1 cellular context compared by ENCODE assay signal in the genomic region with DNA sequence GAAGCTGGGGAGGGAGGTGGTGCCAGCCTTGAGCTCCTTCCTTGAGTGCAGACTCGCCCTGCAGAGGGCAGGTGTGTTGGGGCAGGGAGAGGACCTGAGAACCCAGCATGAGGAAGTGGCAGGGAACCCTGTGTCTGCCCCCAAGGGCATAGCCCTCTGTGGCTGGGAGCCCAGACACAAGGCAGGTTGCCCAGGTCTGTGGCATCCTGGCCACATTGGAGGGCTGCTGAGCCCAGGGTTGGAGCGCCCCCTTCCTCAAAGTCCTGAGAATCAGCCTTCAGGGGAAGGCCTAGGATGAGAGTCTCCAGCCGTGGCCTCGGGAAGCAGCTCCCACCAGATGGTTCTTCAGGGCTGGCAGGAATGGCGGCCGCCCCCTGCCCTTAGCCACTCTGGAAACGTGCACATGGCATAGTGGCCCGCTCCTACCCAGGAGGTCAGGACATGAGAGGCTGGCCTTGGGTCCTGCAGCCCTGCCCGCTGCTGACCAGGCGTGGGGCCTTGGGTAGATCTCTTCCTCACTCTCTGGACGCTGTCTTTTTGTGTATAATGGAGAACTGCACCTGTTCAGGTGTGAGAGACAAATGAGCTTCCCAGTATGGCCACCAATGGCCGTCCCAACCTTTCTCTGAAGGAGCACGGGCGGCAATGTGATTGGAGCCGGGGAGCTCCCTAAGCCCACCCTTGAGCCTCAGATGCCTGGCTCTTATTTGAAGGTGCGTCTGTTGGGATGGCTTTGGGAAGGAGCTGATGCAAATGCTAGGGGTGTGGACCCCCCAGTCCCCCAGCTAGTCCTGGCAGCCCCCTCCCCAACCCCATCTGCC.
A peak's percentile ranks its signal among the peaks of the same experiment; 100 is the strongest.
TF ChIP-seq lines count a peak whose summit lies in the region.

No MANE protein-coding gene starts in this region.

TF ChIP-seq in HepG2, 621 proteins besides CTCF, POLR2A, EP300 and RAD21 (continued from another document and continues in another):
- TF ChIP-seq, protein P1, sequence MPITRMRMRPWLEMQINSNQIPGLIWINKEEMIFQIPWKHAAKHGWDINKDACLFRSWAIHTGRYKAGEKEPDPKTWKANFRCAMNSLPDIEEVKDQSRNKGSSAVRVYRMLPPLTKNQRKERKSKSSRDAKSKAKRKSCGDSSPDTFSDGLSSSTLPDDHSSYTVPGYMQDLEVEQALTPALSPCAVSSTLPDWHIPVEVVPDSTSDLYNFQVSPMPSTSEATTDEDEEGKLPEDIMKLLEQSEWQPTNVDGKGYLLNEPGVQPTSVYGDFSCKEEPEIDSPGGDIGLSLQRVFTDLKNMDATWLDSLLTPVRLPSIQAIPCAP (CRISPR knock-in tag; IDR thresholded peaks at IDR 0.05; ENCODE audit: low read depth), result no peak
- TF ChIP-seq SSRP1 (CRISPR knock-in tag; IDR thresholded peaks at IDR 0.05), result no peak
- peak; percentile 12; the same call in 1 of the 2 replicates for TF ChIP-seq IRF2 (CRISPR knock-in tag; IDR thresholded peaks at IDR 0.05)
- no peak for TF ChIP-seq ZNF660 (CRISPR knock-in tag; IDR thresholded peaks at IDR 0.05; ENCODE audit: borderline replicate concordance, low read depth)
- TF ChIP-seq KLF13 (CRISPR knock-in tag; IDR thresholded peaks at IDR 0.05), result no peak
- TF ChIP-seq, protein P2, sequence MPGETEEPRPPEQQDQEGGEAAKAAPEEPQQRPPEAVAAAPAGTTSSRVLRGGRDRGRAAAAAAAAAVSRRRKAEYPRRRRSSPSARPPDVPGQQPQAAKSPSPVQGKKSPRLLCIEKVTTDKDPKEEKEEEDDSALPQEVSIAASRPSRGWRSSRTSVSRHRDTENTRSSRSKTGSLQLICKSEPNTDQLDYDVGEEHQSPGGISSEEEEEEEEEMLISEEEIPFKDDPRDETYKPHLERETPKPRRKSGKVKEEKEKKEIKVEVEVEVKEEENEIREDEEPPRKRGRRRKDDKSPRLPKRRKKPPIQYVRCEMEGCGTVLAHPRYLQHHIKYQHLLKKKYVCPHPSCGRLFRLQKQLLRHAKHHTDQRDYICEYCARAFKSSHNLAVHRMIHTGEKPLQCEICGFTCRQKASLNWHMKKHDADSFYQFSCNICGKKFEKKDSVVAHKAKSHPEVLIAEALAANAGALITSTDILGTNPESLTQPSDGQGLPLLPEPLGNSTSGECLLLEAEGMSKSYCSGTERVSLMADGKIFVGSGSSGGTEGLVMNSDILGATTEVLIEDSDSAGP (CRISPR knock-in tag; IDR thresholded peaks at IDR 0.05; ENCODE audit: borderline replicate concordance), result peak; percentile 41; the same call in 1 of the 2 replicates
- no peak for TF ChIP-seq NBN (conservative IDR thresholded peaks at IDR 0.05)
- TF ChIP-seq IRX3 (CRISPR knock-in tag; IDR thresholded peaks at IDR 0.05; ENCODE audit: borderline replicate concordance, low read depth), result no peak
- TF ChIP-seq SP1 (IDR thresholded peaks at IDR 0.05), result no peak
- TF ChIP-seq SP1 (CRISPR knock-in tag; IDR thresholded peaks at IDR 0.05), result no peak; the same call in 1 of the 2 replicates
- no peak for TF ChIP-seq SATB2 (CRISPR knock-in tag; IDR thresholded peaks at IDR 0.05)
- TF ChIP-seq, protein P3, sequence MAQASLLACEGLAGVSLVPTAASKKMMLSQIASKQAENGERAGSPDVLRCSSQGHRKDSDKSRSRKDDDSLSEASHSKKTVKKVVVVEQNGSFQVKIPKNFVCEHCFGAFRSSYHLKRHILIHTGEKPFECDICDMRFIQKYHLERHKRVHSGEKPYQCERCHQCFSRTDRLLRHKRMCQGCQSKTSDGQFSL (CRISPR knock-in tag; IDR thresholded peaks at IDR 0.05), result no peak
- TF ChIP-seq, protein P4, sequence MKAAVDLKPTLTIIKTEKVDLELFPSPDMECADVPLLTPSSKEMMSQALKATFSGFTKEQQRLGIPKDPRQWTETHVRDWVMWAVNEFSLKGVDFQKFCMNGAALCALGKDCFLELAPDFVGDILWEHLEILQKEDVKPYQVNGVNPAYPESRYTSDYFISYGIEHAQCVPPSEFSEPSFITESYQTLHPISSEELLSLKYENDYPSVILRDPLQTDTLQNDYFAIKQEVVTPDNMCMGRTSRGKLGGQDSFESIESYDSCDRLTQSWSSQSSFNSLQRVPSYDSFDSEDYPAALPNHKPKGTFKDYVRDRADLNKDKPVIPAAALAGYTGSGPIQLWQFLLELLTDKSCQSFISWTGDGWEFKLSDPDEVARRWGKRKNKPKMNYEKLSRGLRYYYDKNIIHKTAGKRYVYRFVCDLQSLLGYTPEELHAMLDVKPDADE (CRISPR knock-in tag; IDR thresholded peaks at IDR 0.05), result no peak
- TF ChIP-seq, protein P5, sequence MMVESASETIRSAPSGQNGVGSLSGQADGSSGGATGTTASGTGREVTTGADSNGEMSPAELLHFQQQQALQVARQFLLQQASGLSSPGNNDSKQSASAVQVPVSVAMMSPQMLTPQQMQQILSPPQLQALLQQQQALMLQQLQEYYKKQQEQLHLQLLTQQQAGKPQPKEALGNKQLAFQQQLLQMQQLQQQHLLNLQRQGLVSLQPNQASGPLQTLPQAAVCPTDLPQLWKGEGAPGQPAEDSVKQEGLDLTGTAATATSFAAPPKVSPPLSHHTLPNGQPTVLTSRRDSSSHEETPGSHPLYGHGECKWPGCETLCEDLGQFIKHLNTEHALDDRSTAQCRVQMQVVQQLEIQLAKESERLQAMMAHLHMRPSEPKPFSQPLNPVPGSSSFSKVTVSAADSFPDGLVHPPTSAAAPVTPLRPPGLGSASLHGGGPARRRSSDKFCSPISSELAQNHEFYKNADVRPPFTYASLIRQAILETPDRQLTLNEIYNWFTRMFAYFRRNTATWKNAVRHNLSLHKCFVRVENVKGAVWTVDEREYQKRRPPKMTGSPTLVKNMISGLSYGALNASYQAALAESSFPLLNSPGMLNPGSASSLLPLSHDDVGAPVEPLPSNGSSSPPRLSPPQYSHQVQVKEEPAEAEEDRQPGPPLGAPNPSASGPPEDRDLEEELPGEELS (CRISPR knock-in tag; IDR thresholded peaks at IDR 0.05), result no peak
- TF ChIP-seq FOSL1 (CRISPR knock-in tag; IDR thresholded peaks at IDR 0.05; ENCODE audit: borderline replicate concordance), result no peak
- TF ChIP-seq, protein P6, sequence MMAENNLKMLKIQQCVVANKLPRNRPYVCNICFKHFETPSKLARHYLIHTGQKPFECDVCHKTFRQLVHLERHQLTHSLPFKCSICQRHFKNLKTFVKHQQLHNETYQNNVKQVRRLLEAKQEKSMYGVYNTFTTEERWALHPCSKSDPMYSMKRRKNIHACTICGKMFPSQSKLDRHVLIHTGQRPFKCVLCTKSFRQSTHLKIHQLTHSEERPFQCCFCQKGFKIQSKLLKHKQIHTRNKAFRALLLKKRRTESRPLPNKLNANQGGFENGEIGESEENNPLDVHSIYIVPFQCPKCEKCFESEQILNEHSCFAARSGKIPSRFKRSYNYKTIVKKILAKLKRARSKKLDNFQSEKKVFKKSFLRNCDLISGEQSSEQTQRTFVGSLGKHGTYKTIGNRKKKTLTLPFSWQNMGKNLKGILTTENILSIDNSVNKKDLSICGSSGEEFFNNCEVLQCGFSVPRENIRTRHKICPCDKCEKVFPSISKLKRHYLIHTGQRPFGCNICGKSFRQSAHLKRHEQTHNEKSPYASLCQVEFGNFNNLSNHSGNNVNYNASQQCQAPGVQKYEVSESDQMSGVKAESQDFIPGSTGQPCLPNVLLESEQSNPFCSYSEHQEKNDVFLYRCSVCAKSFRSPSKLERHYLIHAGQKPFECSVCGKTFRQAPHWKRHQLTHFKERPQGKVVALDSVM (CRISPR knock-in tag; IDR thresholded peaks at IDR 0.05), result peak; percentile 67
- no peak for TF ChIP-seq CAMTA2 (CRISPR knock-in tag; IDR thresholded peaks at IDR 0.05; ENCODE audit: borderline replicate concordance)
- TF ChIP-seq, protein P7, sequence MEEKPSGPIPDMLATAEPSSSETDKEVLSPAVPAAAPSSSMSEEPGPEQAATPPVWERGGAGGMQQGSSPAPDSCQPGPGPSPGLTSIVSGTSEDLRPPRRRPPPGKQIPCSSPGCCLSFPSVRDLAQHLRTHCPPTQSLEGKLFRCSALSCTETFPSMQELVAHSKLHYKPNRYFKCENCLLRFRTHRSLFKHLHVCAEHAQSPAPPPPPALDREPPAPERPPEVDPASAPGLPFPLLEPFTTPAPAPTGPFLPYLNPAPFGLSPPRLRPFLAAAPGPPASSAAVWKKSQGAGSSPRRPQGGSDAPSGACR (CRISPR knock-in tag; IDR thresholded peaks at IDR 0.05), result no peak
- TF ChIP-seq NR2F6 (IDR thresholded peaks at IDR 0.05), result no peak
- TF ChIP-seq NR2F6 (CRISPR knock-in tag; IDR thresholded peaks at IDR 0.05), result peak; percentile 25; the same call in 1 of the 2 replicates
- TF ChIP-seq NRL (CRISPR knock-in tag; IDR thresholded peaks at IDR 0.05; ENCODE audit: borderline replicate concordance), result no peak
- no peak for TF ChIP-seq TSC22D2 (CRISPR knock-in tag; IDR thresholded peaks at IDR 0.05; ENCODE audit: borderline replicate concordance)
- TF ChIP-seq SRF (IDR thresholded peaks at IDR 0.05; ENCODE audit: low read depth, low read length), result no peak
- TF ChIP-seq, protein P8, sequence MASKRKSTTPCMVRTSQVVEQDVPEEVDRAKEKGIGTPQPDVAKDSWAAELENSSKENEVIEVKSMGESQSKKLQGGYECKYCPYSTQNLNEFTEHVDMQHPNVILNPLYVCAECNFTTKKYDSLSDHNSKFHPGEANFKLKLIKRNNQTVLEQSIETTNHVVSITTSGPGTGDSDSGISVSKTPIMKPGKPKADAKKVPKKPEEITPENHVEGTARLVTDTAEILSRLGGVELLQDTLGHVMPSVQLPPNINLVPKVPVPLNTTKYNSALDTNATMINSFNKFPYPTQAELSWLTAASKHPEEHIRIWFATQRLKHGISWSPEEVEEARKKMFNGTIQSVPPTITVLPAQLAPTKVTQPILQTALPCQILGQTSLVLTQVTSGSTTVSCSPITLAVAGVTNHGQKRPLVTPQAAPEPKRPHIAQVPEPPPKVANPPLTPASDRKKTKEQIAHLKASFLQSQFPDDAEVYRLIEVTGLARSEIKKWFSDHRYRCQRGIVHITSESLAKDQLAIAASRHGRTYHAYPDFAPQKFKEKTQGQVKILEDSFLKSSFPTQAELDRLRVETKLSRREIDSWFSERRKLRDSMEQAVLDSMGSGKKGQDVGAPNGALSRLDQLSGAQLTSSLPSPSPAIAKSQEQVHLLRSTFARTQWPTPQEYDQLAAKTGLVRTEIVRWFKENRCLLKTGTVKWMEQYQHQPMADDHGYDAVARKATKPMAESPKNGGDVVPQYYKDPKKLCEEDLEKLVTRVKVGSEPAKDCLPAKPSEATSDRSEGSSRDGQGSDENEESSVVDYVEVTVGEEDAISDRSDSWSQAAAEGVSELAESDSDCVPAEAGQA (IDR thresholded peaks at IDR 0.05; ENCODE audit: low read depth), result no peak
- TF ChIP-seq, protein P8 (CRISPR knock-in tag; IDR thresholded peaks at IDR 0.05; ENCODE audit: borderline replicate concordance), result no peak
- TF ChIP-seq, protein P9, sequence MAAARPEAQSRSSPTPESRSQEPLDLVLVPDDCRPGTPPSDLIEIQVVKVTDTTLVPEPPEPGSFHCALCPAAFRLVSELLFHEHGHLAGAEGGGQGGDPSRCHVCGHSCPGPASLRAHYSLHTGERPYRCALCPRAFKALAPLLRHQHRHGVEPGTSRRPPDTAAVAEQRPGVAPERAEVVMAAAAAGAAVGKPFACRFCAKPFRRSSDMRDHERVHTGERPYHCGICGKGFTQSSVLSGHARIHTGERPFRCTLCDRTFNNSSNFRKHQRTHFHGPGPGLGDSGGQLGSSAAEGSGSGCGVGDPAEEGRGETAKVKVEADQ (CRISPR knock-in tag; IDR thresholded peaks at IDR 0.05; ENCODE audit: borderline replicate concordance), result no peak
- TF ChIP-seq YY1 (IDR thresholded peaks at IDR 0.05; ENCODE audit: insufficient read depth, insufficient replicate concordance, low read depth, low read length), result peak; percentile 36
- no peak for TF ChIP-seq ZNF563 (CRISPR knock-in tag; IDR thresholded peaks at IDR 0.05)
- TF ChIP-seq, protein P10, sequence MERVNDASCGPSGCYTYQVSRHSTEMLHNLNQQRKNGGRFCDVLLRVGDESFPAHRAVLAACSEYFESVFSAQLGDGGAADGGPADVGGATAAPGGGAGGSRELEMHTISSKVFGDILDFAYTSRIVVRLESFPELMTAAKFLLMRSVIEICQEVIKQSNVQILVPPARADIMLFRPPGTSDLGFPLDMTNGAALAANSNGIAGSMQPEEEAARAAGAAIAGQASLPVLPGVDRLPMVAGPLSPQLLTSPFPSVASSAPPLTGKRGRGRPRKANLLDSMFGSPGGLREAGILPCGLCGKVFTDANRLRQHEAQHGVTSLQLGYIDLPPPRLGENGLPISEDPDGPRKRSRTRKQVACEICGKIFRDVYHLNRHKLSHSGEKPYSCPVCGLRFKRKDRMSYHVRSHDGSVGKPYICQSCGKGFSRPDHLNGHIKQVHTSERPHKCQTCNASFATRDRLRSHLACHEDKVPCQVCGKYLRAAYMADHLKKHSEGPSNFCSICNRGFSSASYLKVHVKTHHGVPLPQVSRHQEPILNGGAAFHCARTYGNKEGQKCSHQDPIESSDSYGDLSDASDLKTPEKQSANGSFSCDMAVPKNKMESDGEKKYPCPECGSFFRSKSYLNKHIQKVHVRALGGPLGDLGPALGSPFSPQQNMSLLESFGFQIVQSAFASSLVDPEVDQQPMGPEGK (CRISPR knock-in tag; IDR thresholded peaks at IDR 0.05), result 0 out of 2 replicates have a peak, but pooled peaks have one; percentile 16
- TF ChIP-seq ZKSCAN8 (CRISPR knock-in tag; IDR thresholded peaks at IDR 0.05; ENCODE audit: borderline replicate concordance), result no peak
- TF ChIP-seq CENPX (CRISPR knock-in tag; IDR thresholded peaks at IDR 0.05), result no peak
- peak; percentile 59 for TF ChIP-seq ZFX (CRISPR knock-in tag; IDR thresholded peaks at IDR 0.05; ENCODE audit: low read depth)
- 0 out of 2 replicates have a peak, but pooled peaks have one; percentile 63 for TF ChIP-seq HNRNPL (IDR thresholded peaks at IDR 0.05; ENCODE audit: low read depth, low read length)
- no peak for TF ChIP-seq NFE2 (CRISPR knock-in tag; IDR thresholded peaks at IDR 0.05)
- no peak for TF ChIP-seq DPF2 (CRISPR knock-in tag; IDR thresholded peaks at IDR 0.05; ENCODE audit: borderline replicate concordance, low read depth)
- TF ChIP-seq, protein P11, sequence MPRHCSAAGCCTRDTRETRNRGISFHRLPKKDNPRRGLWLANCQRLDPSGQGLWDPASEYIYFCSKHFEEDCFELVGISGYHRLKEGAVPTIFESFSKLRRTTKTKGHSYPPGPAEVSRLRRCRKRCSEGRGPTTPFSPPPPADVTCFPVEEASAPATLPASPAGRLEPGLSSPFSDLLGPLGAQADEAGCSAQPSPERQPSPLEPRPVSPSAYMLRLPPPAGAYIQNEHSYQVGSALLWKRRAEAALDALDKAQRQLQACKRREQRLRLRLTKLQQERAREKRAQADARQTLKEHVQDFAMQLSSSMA (CRISPR knock-in tag; IDR thresholded peaks at IDR 0.05), result no peak
- no peak for TF ChIP-seq ZNF431 (CRISPR knock-in tag; IDR thresholded peaks at IDR 0.05; ENCODE audit: borderline replicate concordance, low read depth)
